Comparison of ENCODE assay signal across 15 cellular contexts in the genomic region with DNA sequence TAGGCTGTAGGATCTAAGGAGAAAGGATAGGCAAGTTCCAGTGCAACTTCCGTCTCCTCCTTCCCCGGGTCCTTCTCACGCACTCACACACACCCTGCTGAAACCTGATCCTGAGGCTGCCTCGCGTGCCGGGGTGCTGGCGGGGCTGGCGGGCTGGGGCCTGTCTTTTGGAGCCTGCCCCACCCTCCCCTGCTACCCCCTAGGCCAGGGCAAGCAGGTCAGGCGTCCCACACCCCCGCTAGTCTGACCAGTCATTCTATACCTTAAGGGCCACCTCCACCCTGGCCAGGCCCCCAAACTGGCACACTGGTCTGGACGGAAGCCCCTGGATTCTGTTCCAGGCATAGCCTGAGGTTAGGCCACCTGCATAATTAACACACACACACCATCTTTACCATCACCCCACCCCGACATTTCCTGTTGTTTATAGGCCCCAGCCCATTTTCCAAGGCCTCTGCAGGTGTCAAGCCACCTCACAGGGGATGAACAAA. TPM values are rescaled to one million over a fixed set of nuclear protein-coding genes. Genes with fewer than 3 reads are reported as not detected.
DNase-seq lines count a peak whose midpoint lies in the region; ATAC-seq and TF ChIP-seq lines count a peak whose summit lies in the region.
"Had no signal": no experiment of that assay in that cellular context is flagged by ENCODE, and none has a peak within 500 bp of the region (broad histone marks: within the 10 kb centered on the region; RNA-seq: fewer than 3 reads in every experiment).

No MANE protein-coding gene starts in this region.

- H3K27ac Mint-ChIP-seq in glutamatergic neuron (ENCODE audit: unreplicated experiment) = no peak overlapping the region
- H3K27ac Mint-ChIP-seq: nephron had no signal

- peaks cover 7% of the 10 kb centered on the region for H3K4me1 Mint-ChIP-seq in glutamatergic neuron (ENCODE audit: low read depth, unreplicated experiment)

- intact Hi-C loops in psoas muscle (cut with DNase I) = no loop called here

- no peaks in the 10 kb centered on the region for H3K27me3 ChIP-seq in HUES48 (ENCODE audit: control insufficient read depth, insufficient read depth, low read length)
- no peaks in the 10 kb centered on the region for H3K27me3 ChIP-seq in psoas muscle (ENCODE audit: insufficient read depth in 3 of 3, low read length in 2 of 3)

- peak overlapping the region; percentile 72 for H3K27ac ChIP-seq in HUES48 (ENCODE audit: low read depth, low read length)
- peak overlapping the region; percentile 20 for H3K27ac ChIP-seq in psoas muscle
- H3K27ac ChIP-seq: left ventricle myocardium inferior had no signal

- H3K4me1 ChIP-seq in HUES48 (ENCODE audit: control insufficient read depth, insufficient read depth, low read length) = peaks cover 35% of the 10 kb centered on the region
- peaks cover 24% of the 10 kb centered on the region for H3K4me1 ChIP-seq in psoas muscle

- H3K9me3 ChIP-seq in HUES48 (ENCODE audit: control insufficient read depth, insufficient read depth, low read length) = no peaks in the 10 kb centered on the region
- H3K9me3 ChIP-seq in psoas muscle = no peaks in the 10 kb centered on the region
- H3K9me3 ChIP-seq: left ventricle myocardium inferior had no signal

- H3K9ac ChIP-seq in HUES48 (ENCODE audit: low read depth, low read length) = no peak overlapping the region

- H3K36me3 Mint-ChIP-seq in glutamatergic neuron (ENCODE audit: unreplicated experiment) = no peaks in the 10 kb centered on the region

- H3K9me3 Mint-ChIP-seq in glutamatergic neuron (ENCODE audit: unreplicated experiment) = no peaks in the 10 kb centered on the region
- H3K9me3 Mint-ChIP-seq: nephron had no signal

- H3K36me3 ChIP-seq in HUES48 (ENCODE audit: control insufficient read depth, insufficient read depth, low read length) (no peaks in the 10 kb centered on the region), psoas muscle (ENCODE audit: insufficient read depth in 1 of 2, low read depth in 1 of 2) (no peaks in the 10 kb centered on the region)
- H3K36me3 ChIP-seq: left ventricle myocardium inferior had no signal

- no peak overlapping the region for H3K4me3 Mint-ChIP-seq in glutamatergic neuron (ENCODE audit: unreplicated experiment)
- H3K4me3 Mint-ChIP-seq: nephron had no signal

- H3K4me3 ChIP-seq in HUES48 (ENCODE audit: low read depth, low read length) = no peak overlapping the region
- H3K4me3 ChIP-seq in psoas muscle = no peak overlapping the region
- H3K4me3 ChIP-seq: left ventricle myocardium inferior had no signal

- 52 to 64% (median 55%) methylated on average over 12 of the region's 12 CpGs for WGBS in psoas muscle, 3 donors

- TF ChIP-seq CTCF in glutamatergic neuron (IDR thresholded peaks at IDR 0.05; ENCODE audit: partially characterized antibody, unreplicated experiment) (no peak), psoas muscle (IDR thresholded peaks at IDR 0.05) (no peak)

- H3K27me3 Mint-ChIP-seq in glutamatergic neuron (ENCODE audit: unreplicated experiment) = peaks cover 2% of the 10 kb centered on the region

- TF ChIP-seq POLR2A in GM18505 (IDR thresholded peaks at IDR 0.05; ENCODE audit: borderline replicate concordance, extremely low read depth, insufficient read depth, insufficient read length) = no peak

- ATAC-seq in psoas muscle (peak in 2 of 4 donors; percentile 42 to 72), GM18505 (IDR thresholded peaks at IDR 0.05; ENCODE audit: unreplicated experiment) (no peak)

- DNase-seq in NCI-H526 treated with DMSO at 0.1 percent for 48 hours (lab: John Stamatoyannopoulos, UW) (peak; percentile 55), glutamatergic neuron (peak; percentile 29), psoas muscle (peak in 1 of 2 donors; percentile 67), glomerular visceral epithelial cell (ENCODE audit: extremely low spot score) (no peak), NCI-H187 (lab: John Stamatoyannopoulos, UW) (no peak), NCI-H187 treated with DMSO at 0.1 percent for 48 hours (lab: John Stamatoyannopoulos, UW) (no peak)
- DNase-seq: effector memory CD4-positive, alpha-beta T cell; foreskin melanocyte; left ventricle myocardium inferior; NCI-H1105 treated with DMSO at 0.1 percent for 48 hours; SHP77 treated with DMSO at 0.1 percent for 48 hours; stimulated activated naive CD4-positive, alpha-beta T cell treated with Interleukin-2 at 50 U/mL for 16 hours had no signal

RNA-seq across cellular contexts. Expression of gene ARTN, which starts 48.2 kb away (rescaled TPM):
- not detected for total RNA-seq in glutamatergic neuron (ENCODE audit: unreplicated experiment)
- under 1 TPM in 3 of 4 donors, not detected in 1; 0.42 to 0.79 (median 0.71) TPM for total RNA-seq in psoas muscle
- polyA plus RNA-seq in psoas muscle = under 1 TPM; 0.05 to 0.44 (median 0.06) TPM

Comparison
In these comparisons a context has a peak if more than half of its experiments do, and no peak if none do; other contexts are left out.
1. DNase-seq: peak in NCI-H526 treated with DMSO at 0.1 percent for 48 hours (single experiment) and glutamatergic neuron (single experiment); none in glomerular visceral epithelial cell (single experiment), NCI-H187 (0 of 2) and NCI-H187 treated with DMSO at 0.1 percent for 48 hours (single experiment).